In genomic region chr5:29005386-29005785, GRCh38 we compare ENCODE assay signal across 12 cellular contexts.
A peak's percentile ranks its signal among the peaks of the same experiment; 100 is the strongest.
DNase-seq lines count a peak whose midpoint lies in the region; ATAC-seq, FAIRE-seq and TF ChIP-seq lines count a peak whose summit lies in the region.
"Had no signal": no experiment of that assay in that cellular context is flagged by ENCODE, and none has a peak within 500 bp of the region (broad histone marks: within the 10 kb centered on the region; RNA-seq: fewer than 3 reads in every experiment).

No MANE protein-coding gene starts in this region.

- no peaks in the 10 kb centered on the region for H3K4me1 Mint-ChIP-seq in immature natural killer cell
- H3K4me1 Mint-ChIP-seq: activated CD4-positive, alpha-beta T cell treated with anti-CD3 and anti-CD28 coated beads, Interleukin-2, amount 10 ng/mL, durations not matched to agents 7 days and 5 days; CD4-positive, alpha-beta memory T cell had no signal

- peak; percentile 94 for FAIRE-seq in HTR-8/SVneo (lab: Jason Lieb, UNC)

- no peaks in the 10 kb centered on the region for H3K27me3 Mint-ChIP-seq in immature natural killer cell (ENCODE audit: low read depth in 3 of 3)
- H3K27me3 Mint-ChIP-seq: activated CD4-positive, alpha-beta T cell treated with anti-CD3 and anti-CD28 coated beads, Interleukin-2, amount 10 ng/mL, durations not matched to agents 7 days and 5 days; CD4-positive, alpha-beta memory T cell had no signal

- intact Hi-C loops in heart left ventricle (cut with DNase I) = no loop called here

- WGBS in heart left ventricle, 4 donors = 36 to 52% (median 42%) methylated on average over 3 of the region's 3 CpGs

- H3K36me3 ChIP-seq in BE2C (no peaks in the 10 kb centered on the region), heart left ventricle (no peaks in the 10 kb centered on the region)

- H3K4me1 ChIP-seq in BE2C (peaks cover 2% of the 10 kb centered on the region; the same call in 1 of the 2 replicates), heart left ventricle (no peaks in the 10 kb centered on the region)

- H3K27me3 ChIP-seq in BE2C (no peaks in the 10 kb centered on the region), heart left ventricle (no peaks in the 10 kb centered on the region)

- H3K4me3 Mint-ChIP-seq in immature natural killer cell = no peak overlapping the region
- H3K4me3 Mint-ChIP-seq: activated CD4-positive, alpha-beta T cell treated with anti-CD3 and anti-CD28 coated beads, Interleukin-2, amount 10 ng/mL, durations not matched to agents 7 days and 5 days; CD4-positive, alpha-beta memory T cell had no signal

- TF ChIP-seq POLR2A in heart left ventricle (IDR thresholded peaks at IDR 0.05) = no peak

- no peak overlapping the region for H3K27ac ChIP-seq in heart left ventricle

- no peaks in the 10 kb centered on the region for H3K9me3 ChIP-seq in BE2C
- peaks cover 0 to 5% (median 0%) of the 10 kb centered on the region in 12 donors for H3K9me3 ChIP-seq in heart left ventricle

- no peaks in the 10 kb centered on the region for H3K36me3 Mint-ChIP-seq in immature natural killer cell
- H3K36me3 Mint-ChIP-seq: CD4-positive, alpha-beta memory T cell had no signal

- ATAC-seq in heart left ventricle (no peak), HG03439 (IDR thresholded peaks at IDR 0.05; ENCODE audit: unreplicated experiment) (no peak)

- no peak overlapping the region for H3K27ac Mint-ChIP-seq in immature natural killer cell
- H3K27ac Mint-ChIP-seq: activated CD4-positive, alpha-beta T cell treated with anti-CD3 and anti-CD28 coated beads, Interleukin-2, amount 10 ng/mL, durations not matched to agents 7 days and 5 days; CD4-positive, alpha-beta memory T cell had no signal

- peaks cover 6 to 52% (median 30%) of the 10 kb centered on the region in 6 donors for H3K9me3 Mint-ChIP-seq in immature natural killer cell

- peak; percentile 23 for DNase-seq in BE2C
- no peak for DNase-seq in HTR-8/SVneo (ENCODE audit: insufficient read length, low spot score)
- peak; percentile 30 for DNase-seq in RPMI7951 (ENCODE audit: low read depth)
- DNase-seq in iPS-NIHi11 (ENCODE audit: low spot score) = peak; percentile 17
- no peak for DNase-seq in heart left ventricle
- no peak for DNase-seq in immature natural killer cell
- DNase-seq in epidermal melanocyte (ENCODE audit: insufficient read length, low spot score) = no peak
- DNase-seq: activated CD4-positive, alpha-beta T cell treated with anti-CD3 and anti-CD28 coated beads, Interleukin-2, amount 10 ng/mL, durations not matched to agents 7 days and 5 days; activated naive CD4-positive, alpha-beta T cell treated with anti-CD3 and anti-CD28 coated beads, Interleukin-2, amount 50 U/mL, for 16 hours; CD4-positive, alpha-beta memory T cell; NCI-H1436 treated with DMSO at 0.1 percent for 48 hours had no signal

- H3K4me3 ChIP-seq in BE2C (ENCODE audit: low read depth, low read length) = no peak overlapping the region
- no peak overlapping the region for H3K4me3 ChIP-seq in heart left ventricle

- TF ChIP-seq CTCF in BE2C (IDR thresholded peaks at IDR 0.05; ENCODE audit: low read depth, low read length) (peak; percentile 68), heart left ventricle (IDR thresholded peaks at IDR 0.05) (no peak)

Comparison
In these comparisons a context has a peak if more than half of its experiments do, and no peak if none do; other contexts are left out.
1. DNase-seq: peak in BE2C (single experiment), RPMI7951 (single experiment) and iPS-NIHi11 (single experiment); none in HTR-8/SVneo (single experiment), heart left ventricle (0 of 5), immature natural killer cell (0 of 3) and epidermal melanocyte (single experiment).